Comparison of ENCODE assay signal across 27 cellular contexts in genomic region chr6:34436803-34437643, GRCh38. TPM values are rescaled to one million over a fixed set of nuclear protein-coding genes. Genes with fewer than 3 reads are reported as not detected.
DNase-seq lines count a peak whose midpoint lies in the region; ATAC-seq, FAIRE-seq and TF ChIP-seq lines count a peak whose summit lies in the region.
"Had no signal": no experiment of that assay in that cellular context is flagged by ENCODE, and none has a peak within 500 bp of the region (broad histone marks: within the 10 kb centered on the region; RNA-seq: fewer than 3 reads in every experiment).

No MANE protein-coding gene starts in this region.

- in situ Hi-C loops in K562 (cut with MboI), result no loop called here

- no peak overlapping the region for H3K4me3 ChIP-seq in HEK293 (ENCODE audit: low read depth, low read length)
- no peak overlapping the region for H3K4me3 ChIP-seq in K562
- H3K4me3 ChIP-seq: BLaER1, GM23338 had no signal

- ATAC-seq in K562 (no peak), HG02852 (IDR thresholded peaks at IDR 0.05; ENCODE audit: unreplicated experiment) (no peak)
- ATAC-seq: GM23338, HCT116 had no signal

- POLR2A ChIA-PET in HEK293 (lab: Yijun Ruan, JAX) (interaction anchor here (2.2 kb wide), 1 partner anchor 11 kb away, joined by 11 read pairs; the partner anchor contains the start of gene RPS10), K562 (lab: Yijun Ruan, JAX) (interaction anchor here (0.7 to 3.2 kb wide), 5 partner anchors 8 to 23 kb away, joined by 3 to 15 read pairs (median 3); partner anchors contain the start of gene RPS10)

- BruUV-seq in K562 (replicated peaks; lab: Mats Ljungman, UMichigan), result no TSS peak

- DNase-seq in NCI-H748 (lab: John Stamatoyannopoulos, UW; ENCODE audit: unreplicated experiment) (peak; percentile 33), NCI-H748 treated with DMSO at 0.1 percent for 48 hours (lab: John Stamatoyannopoulos, UW) (no peak), K562 (ENCODE audit: extremely low read depth in 1 of 4, low spot score in 3 of 4) (no peak), superior temporal gyrus (ENCODE audit: extremely low spot score) (peak; percentile 25), posterior vena cava (ENCODE audit: low spot score) (no peak), T-helper 2 cell (no peak)
- DNase-seq: CD4-positive, alpha-beta T cell; CD8-positive, alpha-beta memory T cell; DMS 273 treated with DMSO at 0.1 percent for 48 hours; DMS79; GF-D8; H9; HFFc6 had no signal

- TF ChIP-seq CTCF in HEK293 (tag by site-specific recombination; IDR thresholded peaks at IDR 0.05) (no peak), K562 (IDR thresholded peaks at IDR 0.05 in 2 of 3, conservative IDR thresholded peaks at IDR 0.05 in 1 of 3; ENCODE audit: insufficient read depth in 2 of 3, low read depth in 1 of 3, low read length in 3 of 3) (no peak)

- H3K9ac ChIP-seq in K562 (ENCODE audit: insufficient read depth in 1 of 2, low read depth in 2 of 2, low read length in 2 of 2), result no peak overlapping the region
- H3K9ac ChIP-seq: BLaER1 had no signal

- no peaks in the 10 kb centered on the region for H3K9me1 ChIP-seq in K562 (ENCODE audit: control insufficient read depth, insufficient read depth, low read length)

- no peaks in the 10 kb centered on the region for H3K79me2 ChIP-seq in K562 (ENCODE audit: control insufficient read depth, insufficient read depth, low read length)

- H3K9me3 ChIP-seq in HEK293 (ENCODE audit: control insufficient read depth, insufficient read depth, low read depth, low read length), result no peaks in the 10 kb centered on the region
- H3K9me3 ChIP-seq in K562 (replicated peaks; ENCODE audit: control insufficient read depth, insufficient read depth, low read depth, low read length), result peaks cover 2% of the 10 kb centered on the region; the same call in 1 of the 2 replicates

- no peak for TF ChIP-seq EP300 in K562 (IDR thresholded peaks at IDR 0.05; ENCODE audit: low read length)

- H3K36me3 ChIP-seq in HEK293 (ENCODE audit: control insufficient read depth in 2 of 2, insufficient read depth in 1 of 2, low read length in 2 of 2) (no peaks in the 10 kb centered on the region), K562 (ENCODE audit: control insufficient read depth, insufficient read depth, low read length) (no peaks in the 10 kb centered on the region)
- H3K36me3 ChIP-seq: BLaER1 had no signal

- no peak for TF ChIP-seq RAD21 in K562 (CRISPR knock-in tag; conservative IDR thresholded peaks at IDR 0.05 in 1 of 2, IDR thresholded peaks at IDR 0.05 in 1 of 2)

- CTCF ChIA-PET in HEK293 (lab: Yijun Ruan, JAX) (interaction anchor here (0.6 to 1.1 kb wide), 5 partner anchors 22 to 1570 kb away, joined by 3 read pairs; no protein-coding TSS in a partner anchor), K562 (lab: Yijun Ruan, JAX; ENCODE audit: low intra/inter-chr PET ratio) (no interaction called here)

- no peak for TF ChIP-seq POLR2A in K562 (conservative IDR thresholded peaks at IDR 0.05)

- H3K27me3 ChIP-seq in K562 (ENCODE audit: control insufficient read depth in 2 of 2, insufficient read depth in 2 of 2, low read length in 2 of 2), result no peaks in the 10 kb centered on the region
- H3K27me3 ChIP-seq: BLaER1 had no signal

- no peak overlapping the region for H3K27ac ChIP-seq in HEK293 (ENCODE audit: extremely low read depth, low read depth, low read length)
- H3K27ac ChIP-seq in K562 (ENCODE audit: extremely low read depth, low read depth, low read length), result no peak overlapping the region
- H3K27ac ChIP-seq: BLaER1 had no signal

- H4K20me1 ChIP-seq in K562 (replicated peaks; ENCODE audit: control insufficient read depth, insufficient read depth, low read length), result no peaks in the 10 kb centered on the region
- H4K20me1 ChIP-seq: BLaER1 had no signal

- H3K4me1 ChIP-seq in HEK293 (ENCODE audit: control insufficient read depth, insufficient read depth, low read length) (no peaks in the 10 kb centered on the region), K562 (replicated peaks in 1 of 2; ENCODE audit: control insufficient read depth in 2 of 2, insufficient read depth in 2 of 2, low read length in 2 of 2) (no peaks in the 10 kb centered on the region)

- FAIRE-seq in K562 (lab: Jason Lieb, UNC), result no peak
- FAIRE-seq: A204.1, D721Med, GM12891, GM18507 had no signal

- intact Hi-C loops in K562 (cut with micrococcal nuclease) (no loop called here), posterior vena cava (cut with DNase I) (no loop called here)

- WGBS in K562 (ENCODE audit: insufficient coverage, low coverage, missing lambda C conversion rate), result 57% methylated on average over 19 of the region's 38 CpGs

- no peak overlapping the region for H3K4me2 ChIP-seq in K562 (ENCODE audit: insufficient read depth, low read length)
- H3K4me2 ChIP-seq: BLaER1, GM23338 had no signal

- H2AFZ ChIP-seq in K562 (ENCODE audit: low read depth, low read length), result peak overlapping the region; percentile 7; the same call in 1 of the 2 replicates
- H2AFZ ChIP-seq: GM23338 had no signal

TF ChIP-seq in HEK293, 187 proteins besides CTCF, POLR2A, EP300 and RAD21 (continues in another document):
- peak; percentile 55 for TF ChIP-seq ZNF529 (tag by site-specific recombination; IDR thresholded peaks at IDR 0.05; ENCODE audit: insufficient replicate concordance)
- TF ChIP-seq SP3 (tag by site-specific recombination; IDR thresholded peaks at IDR 0.05), result no peak

TF ChIP-seq in K562, 482 proteins besides CTCF, POLR2A, EP300 and RAD21 (continues in another document):
- TF ChIP-seq NFYB (IDR thresholded peaks at IDR 0.05; ENCODE audit: extremely low read depth, insufficient read length) (peak; percentile 41), CBX5 (IDR thresholded peaks at IDR 0.05; ENCODE audit: borderline replicate concordance, low read depth) (peak; percentile 47), HLTF (IDR thresholded peaks at IDR 0.05) (peak; percentile 57; the same call in 1 of the 2 replicates)

RNA-seq across cellular contexts. Expression of gene RPS10, which starts 11.2 kb away (rescaled TPM):
- total RNA-seq in K562 (2011; cell fraction: chromatin; rRNA removed; ENCODE audit: low replicate concordance), result 244 and 499 TPM in 2 replicates
- total RNA-seq in K562 (2011; cell fraction: nucleolus; rRNA removed), result 961 and 1,244 TPM in 2 replicates
- 1,028 and 1,732 TPM in 2 replicates for total RNA-seq in K562 (2011; cell fraction: nucleoplasm; rRNA removed)
- total RNA-seq in K562 (2014; rRNA removed) (3,907 and 4,273 TPM in 2 replicates), K562 (2014; rRNA removed; fragmentation: Illumina TruSeq; extraction: Trizol) (2,809 and 3,197 TPM in 2 replicates), K562 (2015; rRNA removed; fragmentation: Illumina TruSeq; extraction: Trizol) (3,578 and 3,876 TPM in 2 replicates), K562 (2021) (3,062 and 3,200 TPM in 2 replicates), posterior vena cava (1,000 to 10,000 TPM in 1 of 2 donors, 100 to 1,000 TPM in 1; 962 to 1,039 TPM)
- polyA plus RNA-seq in K562 (2011; rRNA removed) (5,201 and 6,397 TPM in 2 replicates), K562 (2014; fragmentation: Illumina TruSeq; extraction: Trizol) (4,753 and 5,213 TPM in 2 replicates), K562 (2014; fragmentation: Nextera tagmentation; extraction: Ambion mirVana) (1,000 to 10,000 TPM; 2,680 to 3,048 TPM), K562 (2014; rRNA removed) (4,615 and 5,251 TPM in 2 replicates)
- polyA plus RNA-seq in K562 (2011; cell fraction: cytosol; rRNA removed), result 12,487 and 14,962 TPM in 2 replicates
- polyA plus RNA-seq in K562 (2011; cell fraction: nucleus; rRNA removed), result 1,847 and 2,630 TPM in 2 replicates
- polyA plus RNA-seq in K562 (2012), result 4,197 and 5,822 TPM in 2 replicates
- polyA minus RNA-seq in K562 (2011; rRNA and poly(A)+ RNA removed), result 2,379 and 2,522 TPM in 2 replicates
- 976 and 1,028 TPM in 2 replicates for polyA minus RNA-seq in K562 (2011; cell fraction: cytosol; rRNA and poly(A)+ RNA removed)
- 203 and 375 TPM in 2 replicates for polyA minus RNA-seq in K562 (2011; cell fraction: nucleus; rRNA and poly(A)+ RNA removed)

RNA-seq across cellular contexts. Expression of gene PACSIN1, which starts 28.9 kb away (rescaled TPM):
- total RNA-seq in K562 (2011; cell fraction: chromatin; rRNA removed; ENCODE audit: low replicate concordance), result 1.5 and 2.1 TPM in 2 replicates
- total RNA-seq in K562 (2011; cell fraction: nucleolus; rRNA removed), result 1.2 and 1.3 TPM in 2 replicates
- total RNA-seq in K562 (2011; cell fraction: nucleoplasm; rRNA removed), result 0.99 and 1.1 TPM in 2 replicates
- total RNA-seq in K562 (2014; rRNA removed), result 0.41 and 0.45 TPM in 2 replicates
- 0.10 and 0.29 TPM in 2 replicates for total RNA-seq in K562 (2014; rRNA removed; fragmentation: Illumina TruSeq; extraction: Trizol)
- total RNA-seq in K562 (2015; rRNA removed; fragmentation: Illumina TruSeq; extraction: Trizol), result 0.22 and 0.23 TPM in 2 replicates
- 0.98 and 1.7 TPM in 2 replicates for total RNA-seq in K562 (2021)
- polyA plus RNA-seq in K562 (2011; rRNA removed), result 1.1 and 1.4 TPM in 2 replicates
- 1.2 and 1.6 TPM in 2 replicates for polyA plus RNA-seq in K562 (2011; cell fraction: cytosol; rRNA removed)
- 2.2 and 3.4 TPM in 2 replicates for polyA plus RNA-seq in K562 (2011; cell fraction: nucleus; rRNA removed)
- polyA plus RNA-seq in K562 (2012), result 0.90 and 1.2 TPM in 2 replicates
- 0.79 and 1.4 TPM in 2 replicates for polyA plus RNA-seq in K562 (2014; fragmentation: Illumina TruSeq; extraction: Trizol)
- under 1 TPM; 0.01 to 0.03 TPM for polyA plus RNA-seq in K562 (2014; fragmentation: Nextera tagmentation; extraction: Ambion mirVana)
- 0.98 and 1.2 TPM in 2 replicates for polyA plus RNA-seq in K562 (2014; rRNA removed)
- 0.98 and 1.1 TPM in 2 replicates for polyA minus RNA-seq in K562 (2011; rRNA and poly(A)+ RNA removed)
- 0.95 and 1.7 TPM in 2 replicates for polyA minus RNA-seq in K562 (2011; cell fraction: cytosol; rRNA and poly(A)+ RNA removed)
- 0.67 and 1.9 TPM in 2 replicates for polyA minus RNA-seq in K562 (2011; cell fraction: nucleus; rRNA and poly(A)+ RNA removed)
- under 1 TPM in 1 of 2 donors, not detected in 1; 0.09 TPM for total RNA-seq in posterior vena cava
- total RNA-seq: Daoy, G401, H4, HFFc6 had no signal
- polyA plus RNA-seq: AG04450, CD14-positive monocyte had no signal

RNA-seq across cellular contexts. Expression of gene NUDT3, which starts 44.6 kb away (rescaled TPM):
- total RNA-seq in K562 (2011; cell fraction: chromatin; rRNA removed; ENCODE audit: low replicate concordance), result 19.3 and 42.2 TPM in 2 replicates
- total RNA-seq in K562 (2011; cell fraction: nucleolus; rRNA removed), result 17.3 and 21.3 TPM in 2 replicates
- 38.4 and 67.7 TPM in 2 replicates for total RNA-seq in K562 (2011; cell fraction: nucleoplasm; rRNA removed)
- total RNA-seq in K562 (2014; rRNA removed) (47.3 and 51.0 TPM in 2 replicates), K562 (2014; rRNA removed; fragmentation: Illumina TruSeq; extraction: Trizol) (61.8 and 70.8 TPM in 2 replicates), K562 (2015; rRNA removed; fragmentation: Illumina TruSeq; extraction: Trizol) (57.2 and 59.8 TPM in 2 replicates), K562 (2021) (49.8 and 56.4 TPM in 2 replicates), posterior vena cava (10 to 100 TPM; 41.9 to 49.9 TPM)
- polyA plus RNA-seq in K562 (2011; rRNA removed) (68.5 and 81.2 TPM in 2 replicates), K562 (2014; fragmentation: Illumina TruSeq; extraction: Trizol) (54.8 and 56.0 TPM in 2 replicates), K562 (2014; fragmentation: Nextera tagmentation; extraction: Ambion mirVana) (10 to 100 TPM in 1 of 2 experiments, 1 to 10 TPM in 1; 5.4 to 57.7 TPM), K562 (2014; rRNA removed) (54.4 and 56.8 TPM in 2 replicates)
- polyA plus RNA-seq in K562 (2011; cell fraction: cytosol; rRNA removed), result 29.2 and 49.7 TPM in 2 replicates
- 20.7 and 29.1 TPM in 2 replicates for polyA plus RNA-seq in K562 (2011; cell fraction: nucleus; rRNA removed)
- polyA plus RNA-seq in K562 (2012), result 15.2 and 19.2 TPM in 2 replicates
- 105 and 133 TPM in 2 replicates for polyA minus RNA-seq in K562 (2011; rRNA and poly(A)+ RNA removed)
- polyA minus RNA-seq in K562 (2011; cell fraction: cytosol; rRNA and poly(A)+ RNA removed), result 46.1 and 59.9 TPM in 2 replicates
- 9.4 and 18.1 TPM in 2 replicates for polyA minus RNA-seq in K562 (2011; cell fraction: nucleus; rRNA and poly(A)+ RNA removed)

Comparison
In these comparisons a context has a peak if more than half of its experiments do, and no peak if none do; other contexts are left out.
1. DNase-seq: peak in NCI-H748 (single experiment) and superior temporal gyrus (single experiment); none in NCI-H748 treated with DMSO at 0.1 percent for 48 hours (single experiment), K562 (0 of 4), posterior vena cava (single experiment) and T-helper 2 cell (0 of 5).